ENCODE assay signal across 8 cellular contexts in the genomic region with DNA sequence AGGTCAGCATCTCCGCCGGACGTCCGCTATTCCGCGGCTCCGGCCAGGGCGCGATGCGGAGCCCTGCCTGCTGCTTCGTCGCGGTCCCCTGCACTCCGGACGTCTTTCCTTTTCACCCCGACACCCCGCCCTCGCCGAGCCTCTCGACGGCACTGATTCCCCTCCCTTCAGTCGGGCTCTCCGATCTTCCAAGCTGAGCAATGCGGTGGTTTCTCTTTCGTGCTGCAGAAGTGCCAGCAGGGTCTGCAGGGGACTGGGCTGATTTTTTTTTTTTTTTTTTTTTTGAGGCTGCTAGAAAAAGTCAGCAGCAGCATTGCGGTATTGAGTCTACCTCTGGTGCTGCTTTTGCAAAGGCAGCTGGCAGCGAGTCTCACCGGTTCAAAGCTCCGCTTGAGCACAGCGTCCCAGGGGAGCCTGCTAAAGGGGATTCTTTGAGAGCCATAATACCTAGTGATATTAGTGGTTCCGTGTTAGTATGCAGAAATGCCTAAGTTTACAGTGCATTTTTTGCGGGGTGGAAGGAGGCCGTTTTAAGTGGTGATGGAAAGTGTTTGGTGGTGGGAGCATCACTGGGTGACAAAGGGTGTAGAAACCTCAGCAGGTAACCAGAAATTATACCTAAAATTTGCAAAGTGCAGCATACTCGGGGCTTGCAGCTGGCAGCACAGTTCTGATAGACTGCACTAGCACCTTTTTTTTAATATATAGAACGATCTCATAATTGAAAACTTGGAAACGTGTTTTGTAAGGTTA. TPM values are rescaled to one million over a fixed set of nuclear protein-coding genes. Genes with fewer than 3 reads are reported as not detected.
DNase-seq lines count a peak whose midpoint lies in the region; ATAC-seq and TF ChIP-seq lines count a peak whose summit lies in the region.

No MANE protein-coding gene starts in this region.

- peak overlapping the region; percentile 89 for H3K27ac Mint-ChIP-seq in osteocyte (ENCODE audit: unreplicated experiment)

- no peaks in the 10 kb centered on the region for H3K9me3 ChIP-seq in RWPE2 (ENCODE audit: severe bottlenecking)
- no peaks in the 10 kb centered on the region for H3K9me3 ChIP-seq in thyroid gland

- H3K4me1 ChIP-seq in RWPE2 (ENCODE audit: insufficient read depth, poor library complexity, severe bottlenecking), result peaks cover 26% of the 10 kb centered on the region
- H3K4me1 ChIP-seq in thyroid gland, result peaks cover 30% of the 10 kb centered on the region in 2 donors

- intact Hi-C loops in thyroid gland (cut with DNase I), result loop anchor here (10.0 kb wide), 1 partner anchor 143 kb away; no protein-coding TSS in a partner anchor

- H3K9me3 Mint-ChIP-seq in osteocyte (ENCODE audit: unreplicated experiment), result no peaks in the 10 kb centered on the region

- H3K4me3 ChIP-seq in RWPE2 (ENCODE audit: severe bottlenecking) (peak overlapping the region; percentile 73), thyroid gland (replicated peaks in 1 of 3) (peak overlapping the region; percentile 43 to 93 (median 71))

- TF ChIP-seq EP300 in Ishikawa (IDR thresholded peaks at IDR 0.05; ENCODE audit: borderline replicate concordance), result no peak

- peak in 1 of 2 donors; percentile 59 for TF ChIP-seq POLR2A in thyroid gland (IDR thresholded peaks at IDR 0.05)

- WGBS in thyroid gland, 2 donors, result 1% methylated on average over 22 to 36 of the region's 36 CpGs

- ATAC-seq in GM21576 (IDR thresholded peaks at IDR 0.05; ENCODE audit: unreplicated experiment), result peak; percentile 38
- ATAC-seq in RWPE2 (ENCODE audit: low read depth), result peak; percentile 26

- H3K27ac ChIP-seq in RWPE2 (ENCODE audit: poor library complexity, severe bottlenecking) (peak overlapping the region; percentile 80), thyroid gland (peak overlapping the region; percentile 85 to 97 (median 92))

- H3K27me3 ChIP-seq in RWPE2 (ENCODE audit: insufficient read depth, poor library complexity, severe bottlenecking) (no peaks in the 10 kb centered on the region), thyroid gland (no peaks in the 10 kb centered on the region)

- H3K4me3 Mint-ChIP-seq in osteocyte (ENCODE audit: unreplicated experiment), result peak overlapping the region; percentile 96

- peak; percentile 19 for DNase-seq in DMS79 (lab: John Stamatoyannopoulos, UW)
- peak; percentile 68 for DNase-seq in RWPE2 (ENCODE audit: low spot score)
- DNase-seq in activated naive CD4-positive, alpha-beta T cell treated with Interleukin-2 at 50 U/mL for 16 hours, result peak; percentile 75
- peak; percentile 66 for DNase-seq in globus pallidus (ENCODE audit: low spot score)
- DNase-seq in osteocyte (ENCODE audit: extremely low spot score, unreplicated experiment), result peak; percentile 86
- DNase-seq in thyroid gland, result peak; percentile 79 to 81

- H3K4me1 Mint-ChIP-seq in osteocyte (ENCODE audit: unreplicated experiment), result peaks cover 38% of the 10 kb centered on the region

- no peak for TF ChIP-seq CTCF in RWPE2 (IDR thresholded peaks at IDR 0.05; ENCODE audit: poor library complexity, severe bottlenecking)
- no peak for TF ChIP-seq CTCF in osteocyte (IDR thresholded peaks at IDR 0.05)
- no peak for TF ChIP-seq CTCF in thyroid gland (IDR thresholded peaks at IDR 0.05)

- no peaks in the 10 kb centered on the region for H3K36me3 Mint-ChIP-seq in osteocyte (ENCODE audit: unreplicated experiment)

- H3K36me3 ChIP-seq in RWPE2 (ENCODE audit: low read depth) (no peaks in the 10 kb centered on the region), thyroid gland (no peaks in the 10 kb centered on the region)

- TF ChIP-seq RAD21 in Ishikawa (IDR thresholded peaks at IDR 0.05; ENCODE audit: low read depth), result no peak

- H3K27me3 Mint-ChIP-seq in osteocyte (ENCODE audit: unreplicated experiment), result no peaks in the 10 kb centered on the region

TF ChIP-seq in Ishikawa, 13 proteins besides CTCF, POLR2A, EP300 and RAD21:
- TF ChIP-seq TAF1 (IDR thresholded peaks at IDR 0.05; ENCODE audit: low read depth), result peak; percentile 30; the same call in 1 of the 2 replicates
- TF ChIP-seq, protein P1, sequence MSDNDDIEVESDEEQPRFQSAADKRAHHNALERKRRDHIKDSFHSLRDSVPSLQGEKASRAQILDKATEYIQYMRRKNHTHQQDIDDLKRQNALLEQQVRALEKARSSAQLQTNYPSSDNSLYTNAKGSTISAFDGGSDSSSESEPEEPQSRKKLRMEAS (IDR thresholded peaks at IDR 0.05), result peak; percentile 52
- no peak for TF ChIP-seq CEBPB (IDR thresholded peaks at IDR 0.05)

RNA-seq across cellular contexts. Expression of gene STIM2, which starts 1.0 kb away (rescaled TPM):
- total RNA-seq in osteocyte (14.1 and 14.3 TPM in 2 replicates), thyroid gland (10 to 100 TPM; 16.4 to 39.1 (median 18.5) TPM)

Comparison
In these comparisons a context has a peak if more than half of its experiments do, and no peak if none do; other contexts are left out.
1. Peak in every context shown above with its lines: DNase-seq, ATAC-seq, H3K4me3 ChIP-seq and H3K27ac ChIP-seq.
2. DNase-seq: peak in every context shown above with its lines; median percentile 86 in osteocyte; 80 in thyroid gland; 75 in activated naive CD4-positive, alpha-beta T cell treated with Interleukin-2 at 50 U/mL for 16 hours; 68 in RWPE2; 66 in globus pallidus; 19 in DMS79.